ENCODE assay signal across 8 cellular contexts in genomic region chr6:135054575-135055498, GRCh38. TPM values are rescaled to one million over a fixed set of nuclear protein-coding genes. Genes with fewer than 3 reads are reported as not detected.
DNase-seq lines count a peak whose midpoint lies in the region; TF ChIP-seq lines count a peak whose summit lies in the region.

Gene HBS1L, minus strand, starts transcription at chr6:135054822. Its CDS starts 131 bp downstream, at chr6:135054691.

- H3K9me3 Mint-ChIP-seq in activated naive CD4-positive, alpha-beta T cell treated with anti-CD3 and anti-CD28 coated beads for 36 hours: no peaks in the 10 kb centered on the region

- H3K27ac ChIP-seq in subcutaneous abdominal adipose tissue (ENCODE audit: low read depth, low read length): peak within 1 kb of the TSS; percentile 87

- intact Hi-C loops in activated naive CD4-positive, alpha-beta T cell treated with anti-CD3 and anti-CD28 coated beads for 36 hours (cut with micrococcal nuclease): loop anchor here (1.0 to 5.0 kb wide), 11 partner anchors 25 to 881 kb away; no protein-coding TSS in a partner anchor

- peaks cover 23% of the 10 kb centered on the region for H3K4me1 Mint-ChIP-seq in activated naive CD4-positive, alpha-beta T cell treated with anti-CD3 and anti-CD28 coated beads for 36 hours (ENCODE audit: low read depth)

- DNase-seq in GM03348 (ENCODE audit: low spot score) (peak; percentile 99), HFF-Myc (ENCODE audit: extremely low read depth, low read depth) (peak; percentile 94), NAMALWA (ENCODE audit: low spot score) (peak; percentile 99), SK-N-DZ (ENCODE audit: low spot score) (peak; percentile 96), foreskin melanocyte (peak; percentile 96)
- peak; percentile 98 for DNase-seq in activated naive CD4-positive, alpha-beta T cell treated with anti-CD3 and anti-CD28 coated beads for 36 hours

- H3K9me3 ChIP-seq in neuron (ENCODE audit: low read length) (no peaks in the 10 kb centered on the region), subcutaneous abdominal adipose tissue (ENCODE audit: control insufficient read depth in 5 of 5, low read length in 5 of 5) (no peaks in the 10 kb centered on the region)

- H3K27me3 ChIP-seq in neuron (ENCODE audit: insufficient read depth, low read length) (no peaks in the 10 kb centered on the region), subcutaneous abdominal adipose tissue (ENCODE audit: control insufficient read depth in 5 of 5, insufficient read depth in 4 of 5, low read length in 5 of 5) (no peaks in the 10 kb centered on the region)

- peak within 1 kb of the TSS; percentile 96 for H3K27ac Mint-ChIP-seq in activated naive CD4-positive, alpha-beta T cell treated with anti-CD3 and anti-CD28 coated beads for 36 hours

- peaks cover 8% of the 10 kb centered on the region for H3K36me3 Mint-ChIP-seq in activated naive CD4-positive, alpha-beta T cell treated with anti-CD3 and anti-CD28 coated beads for 36 hours (ENCODE audit: low read depth)

- CTCF ChIA-PET in activated naive CD4-positive, alpha-beta T cell treated with anti-CD3 and anti-CD28 coated beads for 36 hours (lab: Charles Lee): interaction anchor here (0.6 to 1.6 kb wide), 7 partner anchors 20 to 369 kb away, joined by 3 to 6 read pairs (median 3); no protein-coding TSS in a partner anchor

- peaks cover 4% of the 10 kb centered on the region for H3K36me3 ChIP-seq in neuron (ENCODE audit: insufficient read depth, low read length)
- H3K36me3 ChIP-seq in subcutaneous abdominal adipose tissue (ENCODE audit: control insufficient read depth in 5 of 5, insufficient read depth in 5 of 5, low read length in 5 of 5): peaks cover 0 to 3% (median 1%) of the 10 kb centered on the region in 5 donors

- H3K27me3 Mint-ChIP-seq in activated naive CD4-positive, alpha-beta T cell treated with anti-CD3 and anti-CD28 coated beads for 36 hours (ENCODE audit: low read depth): no peaks in the 10 kb centered on the region

- H3K4me3 ChIP-seq in HFF-Myc (replicated peaks; ENCODE audit: low read depth, low read length) (peak within 1 kb of the TSS; percentile 73), neuron (ENCODE audit: low read length) (peak within 1 kb of the TSS; percentile 99), subcutaneous abdominal adipose tissue (ENCODE audit: low read depth in 1 of 5, low read length in 5 of 5) (peak within 1 kb of the TSS; percentile 91 to 99 (median 94))

- H3K4me3 Mint-ChIP-seq in activated naive CD4-positive, alpha-beta T cell treated with anti-CD3 and anti-CD28 coated beads for 36 hours: peak within 1 kb of the TSS; percentile 90

- peak within 1 kb of the TSS; percentile 96 for H2AFZ ChIP-seq in neuron (ENCODE audit: low read depth, low read length)

- H3K9ac ChIP-seq in subcutaneous abdominal adipose tissue (ENCODE audit: low read length in 5 of 5): peak within 1 kb of the TSS; percentile 73 to 99 (median 95)

- TF ChIP-seq CTCF in HFF-Myc (IDR thresholded peaks at IDR 0.05; ENCODE audit: low read depth, low read length, missing control alignments): no peak

- H3K4me1 ChIP-seq in neuron (ENCODE audit: insufficient read depth, low read length): peaks cover 15% of the 10 kb centered on the region
- peaks cover 0 to 21% (median 20%) of the 10 kb centered on the region in 5 donors for H3K4me1 ChIP-seq in subcutaneous abdominal adipose tissue (ENCODE audit: control insufficient read depth in 5 of 5, insufficient read depth in 5 of 5, low read length in 5 of 5)

RNA-seq across cellular contexts. Expression of gene HBS1L, which starts in this region (rescaled TPM):
- 51.1 and 54.9 TPM in 2 replicates for polyA plus RNA-seq in SK-N-DZ (2014; cell fraction: cytosol; rRNA removed)
- polyA plus RNA-seq in SK-N-DZ (2014; cell fraction: nucleus; rRNA removed): 25.2 and 51.2 TPM in 2 replicates
- 100 to 1,000 TPM; 150 to 153 TPM for total RNA-seq in activated naive CD4-positive, alpha-beta T cell treated with anti-CD3 and anti-CD28 coated beads for 36 hours

Comparison
In these comparisons a context has a peak if more than half of its experiments do, and no peak if none do; other contexts are left out.
1. Peak in every context shown above with its lines: DNase-seq, H3K4me3 ChIP-seq and H3K27ac ChIP-seq.